16 cellular contexts compared by ENCODE assay signal in the genomic region with DNA sequence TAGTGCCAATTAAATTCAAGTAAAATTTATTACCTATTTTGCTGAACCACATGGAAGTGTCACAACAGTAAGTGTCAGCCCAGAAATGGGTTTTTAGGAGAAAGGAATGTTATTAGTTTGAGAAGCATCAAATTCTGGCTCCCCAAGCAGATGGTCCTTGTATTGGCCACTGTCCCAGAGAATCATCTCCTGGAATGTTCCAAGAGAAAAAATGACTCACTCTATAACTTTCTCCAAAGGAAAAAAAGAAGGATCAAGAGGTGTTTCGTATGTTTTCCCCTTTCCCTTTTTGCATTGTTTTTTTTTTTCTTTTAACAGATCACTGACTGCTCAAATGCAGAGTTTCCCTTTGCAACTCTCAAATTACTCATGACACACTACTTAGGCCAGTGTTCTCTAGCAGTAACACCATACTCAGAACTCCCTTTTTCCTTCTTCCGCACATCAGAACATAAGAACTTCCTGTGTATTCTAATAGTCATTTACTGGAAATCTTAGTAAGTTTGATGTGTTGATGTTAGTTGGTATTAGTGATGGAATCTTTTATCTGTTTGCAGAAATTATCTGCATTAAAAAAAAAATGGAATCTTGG.
DNase-seq lines count a peak whose midpoint lies in the region; ATAC-seq and TF ChIP-seq lines count a peak whose summit lies in the region.
"Had no signal": no experiment of that assay in that cellular context is flagged by ENCODE, and none has a peak within 500 bp of the region (broad histone marks: within the 10 kb centered on the region; RNA-seq: fewer than 3 reads in every experiment).

No MANE protein-coding gene starts in this region.

- no peaks in the 10 kb centered on the region for H3K4me1 Mint-ChIP-seq in neural progenitor cell
- H3K4me1 Mint-ChIP-seq: stimulated activated naive B cell treated with anti-CD40 and anti-IgM and Interleukin-4, amounts not matched to agents 10 μg/mL and 1 μg/mL and 100 μg/mL, for 72 hours had no signal

- no peaks in the 10 kb centered on the region for H3F3A ChIP-seq in neural progenitor cell (ENCODE audit: low read depth)

- H3K27ac ChIP-seq in neural progenitor cell: no peak overlapping the region
- H3K27ac ChIP-seq: C4-2B, foreskin keratinocyte, SK-N-MC had no signal

- no peaks in the 10 kb centered on the region for H3K9me3 Mint-ChIP-seq in neural progenitor cell

- H3K36me3 ChIP-seq in neural progenitor cell: no peaks in the 10 kb centered on the region

- no peaks in the 10 kb centered on the region for H3K27me3 ChIP-seq in neural progenitor cell
- H3K27me3 ChIP-seq: foreskin keratinocyte had no signal

- no peak overlapping the region for H3K9ac ChIP-seq in neural progenitor cell

- H3K27ac Mint-ChIP-seq in neural progenitor cell: no peak overlapping the region
- H3K27ac Mint-ChIP-seq: progenitor cell of endocrine pancreas; stimulated activated naive B cell treated with anti-CD40 and anti-IgM and Interleukin-4, amounts not matched to agents 10 μg/mL and 1 μg/mL and 100 μg/mL, for 72 hours had no signal

- H3K4me3 ChIP-seq in epithelial cell of proximal tubule (ENCODE audit: low read depth, low read length): no peak overlapping the region
- H3K4me3 ChIP-seq in neural progenitor cell: no peak overlapping the region
- H3K4me3 ChIP-seq: SK-N-MC had no signal

- H3K9me3 ChIP-seq in neural progenitor cell (ENCODE audit: low read depth): no peaks in the 10 kb centered on the region

- peaks cover 8% of the 10 kb centered on the region for H3K4me1 ChIP-seq in neural progenitor cell
- H3K4me1 ChIP-seq: foreskin keratinocyte had no signal

- TF ChIP-seq CTCF in epithelial cell of proximal tubule (conservative IDR thresholded peaks at IDR 0.05; ENCODE audit: low read depth, low read length) (no peak), neural progenitor cell (IDR thresholded peaks at IDR 0.05) (no peak)

- H2AFZ ChIP-seq in neural progenitor cell (replicated peaks): no peak overlapping the region

- H3K27me3 Mint-ChIP-seq in neural progenitor cell (ENCODE audit: insufficient read depth, low read depth): no peaks in the 10 kb centered on the region
- H3K27me3 Mint-ChIP-seq: progenitor cell of endocrine pancreas; stimulated activated naive B cell treated with anti-CD40 and anti-IgM and Interleukin-4, amounts not matched to agents 10 μg/mL and 1 μg/mL and 100 μg/mL, for 72 hours had no signal

- H3K4me2 ChIP-seq in neural progenitor cell: peak overlapping the region; percentile 9

- H4K20me1 ChIP-seq in neural progenitor cell (ENCODE audit: low read depth): no peaks in the 10 kb centered on the region

- no peaks in the 10 kb centered on the region for H3K79me2 ChIP-seq in neural progenitor cell (ENCODE audit: low read depth)

- H3K36me3 Mint-ChIP-seq in neural progenitor cell: no peaks in the 10 kb centered on the region
- H3K36me3 Mint-ChIP-seq: stimulated activated naive B cell treated with anti-CD40 and anti-IgM and Interleukin-4, amounts not matched to agents 10 μg/mL and 1 μg/mL and 100 μg/mL, for 72 hours had no signal

- H3K4me3 Mint-ChIP-seq in neural progenitor cell: no peak overlapping the region
- H3K4me3 Mint-ChIP-seq: stimulated activated naive B cell treated with anti-CD40 and anti-IgM and Interleukin-4, amounts not matched to agents 10 μg/mL and 1 μg/mL and 100 μg/mL, for 72 hours had no signal

- no peak for ATAC-seq in stimulated activated naive CD8-positive, alpha-beta T cell treated with anti-CD3 and anti-CD28 coated beads, Interleukin-15, Interleukin-2, amounts not matched to agents 100 U/mL and 50 U/mL, for 24 hours
- ATAC-seq in HG03565 (IDR thresholded peaks at IDR 0.05; ENCODE audit: unreplicated experiment) (no peak), HG03460 (IDR thresholded peaks at IDR 0.05; ENCODE audit: unreplicated experiment) (no peak)
- ATAC-seq: foreskin keratinocyte; stimulated activated naive B cell treated with anti-CD40 and anti-IgM and Interleukin-4, amounts not matched to agents 10 μg/mL and 1 μg/mL and 100 μg/mL, for 72 hours had no signal

- DNase-seq in EH (ENCODE audit: low read depth) (peak; percentile 76), NCI-H446 treated with DMSO at 0.1 percent for 48 hours (lab: John Stamatoyannopoulos, UW) (peak; percentile 86), epithelial cell of proximal tubule (ENCODE audit: low read depth) (peak; percentile 10), neural progenitor cell (ENCODE audit: low spot score) (no peak), LoVo (ENCODE audit: low spot score) (no peak)
- no peak for DNase-seq in stimulated activated naive CD8-positive, alpha-beta T cell treated with anti-CD3 and anti-CD28 coated beads, Interleukin-15, Interleukin-2, amounts not matched to agents 100 U/mL and 50 U/mL, for 24 hours
- DNase-seq: activated naive CD4-positive, alpha-beta T cell treated with anti-CD3 and anti-CD28 coated beads, Interleukin-2, amount 50 U/mL, for 16 hours; GF-D8; stimulated activated CD4-positive, alpha-beta T cell treated with anti-CD3 and anti-CD28 coated beads, Interleukin-4, amount 100 ng/mL, for 24 hours; stimulated activated naive B cell treated with anti-CD40 and anti-IgM and Interleukin-4, amounts not matched to agents 10 μg/mL and 1 μg/mL and 100 μg/mL, for 72 hours had no signal

Comparison
In these comparisons a context has a peak if more than half of its experiments do, and no peak if none do; other contexts are left out.
1. DNase-seq: peak in EH (single experiment), NCI-H446 treated with DMSO at 0.1 percent for 48 hours (single experiment) and epithelial cell of proximal tubule (single experiment); none in neural progenitor cell (single experiment), LoVo (single experiment) and stimulated activated naive CD8-positive, alpha-beta T cell treated with anti-CD3 and anti-CD28 coated beads, Interleukin-15, Interleukin-2, amounts not matched to agents 100 U/mL and 50 U/mL, for 24 hours (single experiment).